18 cellular contexts compared by ENCODE assay signal in the genomic region with DNA sequence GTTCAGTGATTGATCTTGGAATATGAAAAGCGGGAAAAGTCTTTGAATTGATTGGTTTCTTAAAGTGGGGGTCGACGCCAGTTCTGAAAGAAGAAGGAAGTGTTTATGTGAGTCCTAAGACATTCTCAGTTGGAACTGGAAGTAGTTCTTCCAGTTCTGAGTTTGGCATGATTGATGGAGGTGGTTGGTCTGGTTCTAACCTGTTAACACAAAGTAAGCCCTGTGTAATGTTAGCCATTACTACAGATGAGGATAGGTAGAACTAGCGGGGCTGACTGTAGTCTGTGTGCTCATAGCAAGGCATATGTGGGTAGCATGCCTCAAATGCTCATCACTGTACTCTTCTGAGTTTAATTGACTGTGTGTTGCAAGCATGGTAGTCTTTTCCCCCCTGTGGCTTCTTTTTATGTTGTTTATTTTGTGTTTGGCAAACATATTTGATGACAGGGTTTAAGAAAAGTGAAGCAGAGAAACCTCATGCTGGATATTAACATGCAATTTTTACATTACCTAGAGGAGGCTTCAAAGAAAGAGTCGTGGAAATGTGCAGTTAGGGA. TPM values are rescaled to one million over a fixed set of nuclear protein-coding genes. Genes with fewer than 3 reads are reported as not detected.
A peak's percentile ranks its signal among the peaks of the same experiment; 100 is the strongest.
DNase-seq lines count a peak whose midpoint lies in the region; ATAC-seq and TF ChIP-seq lines count a peak whose summit lies in the region.
"Had no signal": no experiment of that assay in that cellular context is flagged by ENCODE, and none has a peak within 500 bp of the region (broad histone marks: within the 10 kb centered on the region; RNA-seq: fewer than 3 reads in every experiment).

No MANE protein-coding gene starts in this region.

- H3K4me3 ChIP-seq in breast epithelium (no peak overlapping the region), RWPE2 (ENCODE audit: severe bottlenecking) (no peak overlapping the region), fibroblast of villous mesenchyme (ENCODE audit: low read depth, low read length) (no peak overlapping the region), brain microvascular endothelial cell (ENCODE audit: low read depth, low read length) (no peak overlapping the region)

- POLR2A ChIA-PET in MCF 10A (lab: Yijun Ruan, JAX): no interaction called here

- H3K4me3 Mint-ChIP-seq in MCF 10A (ENCODE audit: unreplicated experiment): no peak overlapping the region

- CTCF ChIA-PET in MCF 10A (lab: Yijun Ruan, JAX): interaction anchor here (1.2 to 1.3 kb wide), 2 partner anchors 130 to 145 kb away, joined by 3 to 6 read pairs; no protein-coding TSS in a partner anchor

- BruUV-seq in MCF 10A (replicated peaks; lab: Mats Ljungman, UMichigan): no TSS peak

- DNase-seq in breast epithelium (ENCODE audit: low spot score in 2 of 2) (peak in 1 of 2 donors; percentile 47), MCF 10A (ENCODE audit: unreplicated experiment) (no peak), RWPE2 (ENCODE audit: low spot score) (no peak), fibroblast of villous mesenchyme (ENCODE audit: low read depth) (peak; percentile 26), Ammon's horn (ENCODE audit: low spot score) (no peak), caudate nucleus (lab: John Stamatoyannopoulos, UW) (no peak), brain microvascular endothelial cell (no peak)
- DNase-seq: activated effector memory CD4-positive, alpha-beta T cell treated with Interleukin-2 at 50 U/mL for 16 hours; AML-193; amniotic stem cell; HCEC 1CT; NCI-H187; NCI-H526 treated with DMSO at 0.1 percent for 48 hours; stimulated activated CD4-positive, alpha-beta T cell treated with anti-CD3 and anti-CD28 coated beads, Interleukin-4, amount 100 ng/mL, for 1 hour; T1000 had no signal

- H3K27me3 ChIP-seq in breast epithelium: no peaks in the 10 kb centered on the region
- no peaks in the 10 kb centered on the region for H3K27me3 ChIP-seq in RWPE2 (ENCODE audit: insufficient read depth, poor library complexity, severe bottlenecking)
- no peaks in the 10 kb centered on the region for H3K27me3 ChIP-seq in brain microvascular endothelial cell (replicated peaks)

- in situ Hi-C loops in brain microvascular endothelial cell (cut with HindIII; ENCODE audit: low pct_ligation_motif_present, low sequenced_read_pairs): no loop called here

- no peaks in the 10 kb centered on the region for H3K4me1 Mint-ChIP-seq in MCF 10A (ENCODE audit: insufficient read depth, unreplicated experiment)

- H3K9me3 Mint-ChIP-seq in MCF 10A (ENCODE audit: unreplicated experiment): no peaks in the 10 kb centered on the region

- TF ChIP-seq POLR2A in breast epithelium (IDR thresholded peaks at IDR 0.05): no peak

- ATAC-seq in RWPE2 (ENCODE audit: low read depth): peak; percentile 31; the same call in 2 of the 3 replicates
- no peak for ATAC-seq in HG03135 (IDR thresholded peaks at IDR 0.05; ENCODE audit: unreplicated experiment)
- ATAC-seq: SK-N-SH treated with all-trans-retinoic acid at 6 μM for 48 hours had no signal

- H3K9me3 ChIP-seq in breast epithelium: no peaks in the 10 kb centered on the region
- no peaks in the 10 kb centered on the region for H3K9me3 ChIP-seq in RWPE2 (ENCODE audit: severe bottlenecking)

- H3K27ac ChIP-seq in breast epithelium (peak overlapping the region; percentile 60 to 82), RWPE2 (ENCODE audit: poor library complexity, severe bottlenecking) (no peak overlapping the region), caudate nucleus (ENCODE audit: low read depth, low read length) (no peak overlapping the region), brain microvascular endothelial cell (no peak overlapping the region)

- no peak overlapping the region for H3K27ac Mint-ChIP-seq in MCF 10A (ENCODE audit: low read depth, unreplicated experiment)

- no peaks in the 10 kb centered on the region for H3K36me3 ChIP-seq in breast epithelium
- no peaks in the 10 kb centered on the region for H3K36me3 ChIP-seq in RWPE2 (ENCODE audit: low read depth)
- H3K36me3 ChIP-seq in brain microvascular endothelial cell (replicated peaks): no peaks in the 10 kb centered on the region

- no peaks in the 10 kb centered on the region for H3K4me1 ChIP-seq in breast epithelium
- H3K4me1 ChIP-seq in RWPE2 (ENCODE audit: insufficient read depth, poor library complexity, severe bottlenecking): no peaks in the 10 kb centered on the region

- TF ChIP-seq CTCF in breast epithelium (IDR thresholded peaks at IDR 0.05) (no peak), MCF 10A (IDR thresholded peaks at IDR 0.05; ENCODE audit: unreplicated experiment) (no peak), RWPE2 (IDR thresholded peaks at IDR 0.05; ENCODE audit: poor library complexity, severe bottlenecking) (no peak), fibroblast of villous mesenchyme (IDR thresholded peaks at IDR 0.05; ENCODE audit: insufficient read depth, low read depth, low read length) (no peak), brain microvascular endothelial cell (IDR thresholded peaks at IDR 0.05; ENCODE audit: low read depth, low read length, missing control alignments) (no peak)

- no peaks in the 10 kb centered on the region for H3K36me3 Mint-ChIP-seq in MCF 10A (ENCODE audit: insufficient read depth, unreplicated experiment)

- intact Hi-C loops in breast epithelium (cut with DNase I; ENCODE audit: low total_unique reads) (no loop called here), MCF 10A (cut with micrococcal nuclease) (no loop called here)

- H3K27me3 Mint-ChIP-seq in MCF 10A (ENCODE audit: insufficient read depth, unreplicated experiment): no peaks in the 10 kb centered on the region

RNA-seq across cellular contexts. Expression of a gene that starts 24.9 kb away (rescaled TPM):
- total RNA-seq in breast epithelium (100 to 1,000 TPM; 211 to 342 (median 300) TPM), MCF 10A (2022) (50.4 and 62.0 TPM in 2 replicates), fibroblast of villous mesenchyme (297 and 793 TPM in 2 replicates)

RNA-seq across cellular contexts. Expression of a gene that starts 57.7 kb away (rescaled TPM):
- 1 to 10 TPM in 2 of 3 donors, under 1 TPM in 1; 0.96 to 2.9 (median 2.5) TPM for total RNA-seq in breast epithelium
- not detected in 2 replicates for total RNA-seq in MCF 10A (2022)
- total RNA-seq in fibroblast of villous mesenchyme: under 0.01 and 0.32 TPM in 2 replicates
- total RNA-seq: osteocyte had no signal

Comparison
In these comparisons a context has a peak if more than half of its experiments do, and no peak if none do; other contexts are left out.
1. H3K27ac ChIP-seq: peak in breast epithelium (2 of 2); none in RWPE2 (single experiment), caudate nucleus (single experiment) and brain microvascular endothelial cell (single experiment).